10 cellular contexts compared by ENCODE assay signal in genomic region chr13:20492641-20493040, GRCh38. TPM values are rescaled to one million over a fixed set of nuclear protein-coding genes. Genes with fewer than 3 reads are reported as not detected.
DNase-seq lines count a peak whose midpoint lies in the region; TF ChIP-seq lines count a peak whose summit lies in the region.
"Had no signal": no experiment of that assay in that cellular context is flagged by ENCODE, and none has a peak within 500 bp of the region (broad histone marks: within the 10 kb centered on the region; RNA-seq: fewer than 3 reads in every experiment).

No MANE protein-coding gene starts in this region.

- TF ChIP-seq CTCF in BE2C (IDR thresholded peaks at IDR 0.05; ENCODE audit: low read depth, low read length): peak; percentile 68
- peak; percentile 74 for TF ChIP-seq CTCF in VCaP (conservative IDR thresholded peaks at IDR 0.05)
- peak in 2 of 3 experiments; percentile 19 to 35 for TF ChIP-seq CTCF in esophagus muscularis mucosa (IDR thresholded peaks at IDR 0.05)
- TF ChIP-seq CTCF in coronary artery (IDR thresholded peaks at IDR 0.05): no peak

- no peak overlapping the region for H3K4me2 ChIP-seq in GM23248 (ENCODE audit: unreplicated experiment)

- in situ Hi-C loops in GM23248 (cut with MboI): loop anchor here (10.0 kb wide), 2 partner anchors 342 to 432 kb away; no protein-coding TSS in a partner anchor

- H3K27me3 ChIP-seq in BE2C (no peaks in the 10 kb centered on the region), GM23248 (replicated peaks; ENCODE audit: insufficient read depth) (no peaks in the 10 kb centered on the region), esophagus muscularis mucosa (no peaks in the 10 kb centered on the region)

- H3K4me3 ChIP-seq in BE2C (ENCODE audit: low read depth, low read length) (no peak overlapping the region), GM23248 (no peak overlapping the region), esophagus muscularis mucosa (no peak overlapping the region), coronary artery (no peak overlapping the region)
- H3K4me3 ChIP-seq: thoracic aorta had no signal

- no peaks in the 10 kb centered on the region for H3F3A ChIP-seq in GM23248 (ENCODE audit: insufficient read depth)

- 53% methylated on average over 3 of the region's 3 CpGs for WGBS in GM23248 (ENCODE audit: low coverage in 1 of 2, low lambda C conversion rate in 2 of 2, missing lambda C conversion rate in 2 of 2), 2 experiments
- 90% methylated on average over 3 of the region's 3 CpGs for WGBS in esophagus muscularis mucosa

- TF ChIP-seq POLR2A in esophagus muscularis mucosa (IDR thresholded peaks at IDR 0.05; ENCODE audit: low read depth): no peak

- no peaks in the 10 kb centered on the region for H3K79me2 ChIP-seq in GM23248 (ENCODE audit: insufficient read depth)

- TF ChIP-seq EP300 in esophagus muscularis mucosa (IDR thresholded peaks at IDR 0.05): no peak

- intact Hi-C loops in esophagus muscularis mucosa (cut with DNase I): loop anchor here (5.0 kb wide), 1 partner anchor 220 kb away; no protein-coding TSS in a partner anchor

- H4K20me1 ChIP-seq in GM23248 (ENCODE audit: insufficient read depth): no peaks in the 10 kb centered on the region

- H3K9me2 ChIP-seq in GM23248 (ENCODE audit: insufficient read depth): no peaks in the 10 kb centered on the region

- H3K4me1 ChIP-seq in BE2C: no peaks in the 10 kb centered on the region
- H3K4me1 ChIP-seq in GM23248 (ENCODE audit: insufficient read depth): peaks cover 4% of the 10 kb centered on the region
- peaks cover 0 to 17% (median 14%) of the 10 kb centered on the region in 4 donors for H3K4me1 ChIP-seq in esophagus muscularis mucosa

- no peaks in the 10 kb centered on the region for H3K9me3 ChIP-seq in BE2C
- H3K9me3 ChIP-seq in GM23248 (ENCODE audit: low read depth): no peaks in the 10 kb centered on the region
- H3K9me3 ChIP-seq in esophagus muscularis mucosa: no peaks in the 10 kb centered on the region
- H3K9me3 ChIP-seq: thoracic aorta had no signal

- H3K27ac ChIP-seq in GM23248 (no peak overlapping the region), VCaP (no peak overlapping the region), esophagus muscularis mucosa (replicated peaks in 1 of 4) (no peak overlapping the region), coronary artery (no peak overlapping the region)
- H3K27ac ChIP-seq: epithelial cell of prostate, thoracic aorta had no signal

- H3K36me3 ChIP-seq in BE2C (no peaks in the 10 kb centered on the region), GM23248 (ENCODE audit: low read depth) (no peaks in the 10 kb centered on the region), esophagus muscularis mucosa (peaks cover 0 to 17% (median 9%) of the 10 kb centered on the region in 4 donors)

- H3K9ac ChIP-seq in GM23248: no peak overlapping the region

- DNase-seq in BE2C: peak; percentile 35
- DNase-seq in GM23248: peak; percentile 52
- no peak for DNase-seq in esophagus muscularis mucosa (ENCODE audit: extremely low spot score)
- peak; percentile 51 to 72 for DNase-seq in stimulated activated CD4-positive, alpha-beta T cell treated with anti-CD3 and anti-CD28 coated beads, Interleukin-2, amount 100 ng/mL, for 24 hours
- no peak for DNase-seq in NCI-H2227 treated with DMSO at 0.1 percent for 48 hours (lab: John Stamatoyannopoulos, UW)
- DNase-seq in coronary artery (ENCODE audit: low spot score): no peak
- DNase-seq in NCI-H510A treated with DMSO at 0.1 percent for 48 hours (lab: John Stamatoyannopoulos, UW): no peak

- H2AFZ ChIP-seq in GM23248: no peak overlapping the region

RNA-seq across cellular contexts. Expression of gene CRYL1, which starts 33.0 kb away (rescaled TPM):
- polyA plus RNA-seq in BE2C (2012; ENCODE audit: insufficient read depth, insufficient read length, low read depth): 1.9 TPM
- 6.7 and 11.3 TPM in 2 replicates for total RNA-seq in GM23248 (2014; rRNA removed; shearing (Covaris generic))
- 15.5 and 16.1 TPM in 2 replicates for polyA plus RNA-seq in GM23248 (2016; fragmentation: Nextera tagmentation; extraction: Ambion mirVana)
- total RNA-seq in esophagus muscularis mucosa: 10 to 100 TPM; 42.3 to 59.3 (median 45.4) TPM

Comparison
In these comparisons a context has a peak if more than half of its experiments do, and no peak if none do; other contexts are left out.
1. DNase-seq: peak in BE2C (single experiment), GM23248 (single experiment) and stimulated activated CD4-positive, alpha-beta T cell treated with anti-CD3 and anti-CD28 coated beads, Interleukin-2, amount 100 ng/mL, for 24 hours (2 of 2); none in esophagus muscularis mucosa (single experiment), NCI-H2227 treated with DMSO at 0.1 percent for 48 hours (single experiment), coronary artery (single experiment) and NCI-H510A treated with DMSO at 0.1 percent for 48 hours (single experiment).